8 cellular contexts compared by ENCODE assay signal in genomic region chr15:56732135-56732880, GRCh38. TPM values are rescaled to one million over a fixed set of nuclear protein-coding genes. Genes with fewer than 3 reads are reported as not detected.
DNase-seq lines count a peak whose midpoint lies in the region; ATAC-seq and TF ChIP-seq lines count a peak whose summit lies in the region.

No MANE protein-coding gene starts in this region.

- peaks cover 3 to 13% of the 10 kb centered on the region in 2 donors for H3K36me3 Mint-ChIP-seq in CD4-positive, alpha-beta memory T cell

- H2BK5ac ChIP-seq in mesendoderm (ENCODE audit: low read length) = no peak overlapping the region

- H3K56ac ChIP-seq in mesendoderm (ENCODE audit: low read length) = peak overlapping the region; percentile 92

- no peaks in the 10 kb centered on the region for H3K27me3 ChIP-seq in CD4-positive, alpha-beta memory T cell (ENCODE audit: insufficient read depth, low read length)
- H3K27me3 ChIP-seq in duodenal mucosa (ENCODE audit: control insufficient read depth in 1 of 2, insufficient read depth in 2 of 2, low read length in 2 of 2) = no peaks in the 10 kb centered on the region
- no peaks in the 10 kb centered on the region for H3K27me3 ChIP-seq in mesendoderm (ENCODE audit: insufficient read depth, low read length, poor library complexity)
- no peaks in the 10 kb centered on the region for H3K27me3 ChIP-seq in upper lobe of left lung

- intact Hi-C loops in CD4-positive, alpha-beta memory T cell (cut with micrococcal nuclease) = loop anchor here (2.0 to 10.0 kb wide), 4 partner anchors 154 to 1328 kb away; partner anchors contain the start of genes CCPG1, PIERCE2, POLR2M and RFX7

- H3K4me1 ChIP-seq in CD4-positive, alpha-beta memory T cell (ENCODE audit: insufficient read depth, low read length) = peaks cover 40% of the 10 kb centered on the region
- H3K4me1 ChIP-seq in duodenal mucosa (ENCODE audit: control insufficient read depth in 1 of 2, insufficient read depth in 2 of 2, low read length in 2 of 2) (peaks cover 18 to 32% of the 10 kb centered on the region in 2 donors), mesendoderm (ENCODE audit: control insufficient read depth, low read depth, low read length) (peaks cover 7% of the 10 kb centered on the region), upper lobe of left lung (peaks cover 33 to 41% (median 35%) of the 10 kb centered on the region in 4 donors)

- H3K79me2 ChIP-seq in mesendoderm (ENCODE audit: control insufficient read depth, insufficient read depth, low read length) = no peaks in the 10 kb centered on the region

- H3K9me3 Mint-ChIP-seq in CD4-positive, alpha-beta memory T cell = no peaks in the 10 kb centered on the region

- no peak overlapping the region for H2AK5ac ChIP-seq in mesendoderm (ENCODE audit: low read length)

- no peak overlapping the region for H2BK15ac ChIP-seq in mesendoderm (replicated peaks; ENCODE audit: low read depth)

- H3K4me3 Mint-ChIP-seq in CD4-positive, alpha-beta memory T cell = peak overlapping the region; percentile 92 to 98 (median 96)

- H3K27ac ChIP-seq in CD4-positive, alpha-beta memory T cell (ENCODE audit: low read depth, low read length) = peak overlapping the region; percentile 73
- H3K27ac ChIP-seq in RWPE1 (peak overlapping the region; percentile 94), duodenal mucosa (ENCODE audit: low read depth, low read length) (peak overlapping the region; percentile 85), mesendoderm (ENCODE audit: low read depth, low read length) (peak overlapping the region; percentile 46), upper lobe of left lung (peak overlapping the region; percentile 87 to 99 (median 98))

- peak in 1 of 2 donors; percentile 47 for ATAC-seq in upper lobe of left lung (ENCODE audit: low FRiP score in 2 of 2)
- no peak for ATAC-seq in activated CD4-positive, CD25-positive, alpha-beta regulatory T cell treated with anti-CD3 and anti-CD28 coated beads, Interleukin-2, amount 50 U/mL, for 24 hours

- no peak for TF ChIP-seq POLR2A in upper lobe of left lung (IDR thresholded peaks at IDR 0.05)

- H3K27me3 Mint-ChIP-seq in CD4-positive, alpha-beta memory T cell = no peaks in the 10 kb centered on the region

- peak overlapping the region; percentile 82 to 92 for H3K9ac ChIP-seq in duodenal mucosa (ENCODE audit: low read depth in 1 of 2, low read length in 2 of 2)
- peak overlapping the region; percentile 84 for H3K9ac ChIP-seq in mesendoderm (ENCODE audit: low read length)

- peaks cover 28 to 45% (median 41%) of the 10 kb centered on the region in 4 donors for H3K4me1 Mint-ChIP-seq in CD4-positive, alpha-beta memory T cell

- H3K9me3 ChIP-seq in CD4-positive, alpha-beta memory T cell (ENCODE audit: control insufficient read depth in 1 of 2, low read length in 2 of 2) = no peaks in the 10 kb centered on the region
- H3K9me3 ChIP-seq in duodenal mucosa (ENCODE audit: control insufficient read depth in 1 of 2, low read length in 2 of 2) (no peaks in the 10 kb centered on the region), upper lobe of left lung (peaks cover 0 to 4% (median 0%) of the 10 kb centered on the region in 4 donors)

- peak overlapping the region; percentile 22 for H3K4ac ChIP-seq in mesendoderm (ENCODE audit: low read depth, low read length)

- POLR2A ChIA-PET in CD4-positive, alpha-beta memory T cell (lab: Charles Lee; ENCODE audit: partially characterized antibody) = interaction anchor here (0.6 to 2.6 kb wide), 5 partner anchors 9 to 188 kb away, joined by 3 to 13 read pairs (median 7); partner anchors contain the start of gene TCF12
- POLR2A ChIA-PET in RWPE1 (lab: Yijun Ruan, JAX; ENCODE audit: low non-redundant PET) = interaction anchor here (0.7 kb wide), 2 partner anchors 33 to 475 kb away, joined by 3 to 4 read pairs; no protein-coding TSS in a partner anchor

- no peak overlapping the region for H2BK120ac ChIP-seq in mesendoderm (ENCODE audit: low read depth, low read length)

- H3K4me2 ChIP-seq in mesendoderm (ENCODE audit: low read length) = peak overlapping the region; percentile 56

- peak overlapping the region; percentile 93 to 98 (median 96) for H3K27ac Mint-ChIP-seq in CD4-positive, alpha-beta memory T cell

- H4K5ac ChIP-seq in mesendoderm (ENCODE audit: low read length) = peak overlapping the region; percentile 77

- H4K8ac ChIP-seq in mesendoderm (ENCODE audit: low read depth, low read length) = no peak overlapping the region

- no peaks in the 10 kb centered on the region for H3K79me1 ChIP-seq in mesendoderm (ENCODE audit: low read length)

- H3K36me3 ChIP-seq in CD4-positive, alpha-beta memory T cell (ENCODE audit: insufficient read depth, low read length) = no peaks in the 10 kb centered on the region
- no peaks in the 10 kb centered on the region for H3K36me3 ChIP-seq in duodenal mucosa (ENCODE audit: control insufficient read depth in 1 of 2, insufficient read depth in 2 of 2, low read length in 2 of 2)
- no peaks in the 10 kb centered on the region for H3K36me3 ChIP-seq in mesendoderm (ENCODE audit: control insufficient read depth, insufficient read depth, low read length)
- no peaks in the 10 kb centered on the region for H3K36me3 ChIP-seq in upper lobe of left lung

- WGBS in mesendoderm (ENCODE audit: extremely low coverage, insufficient coverage, low lambda C conversion rate) = no CpG with 5 or more reads among the region's 12 CpGs
- 5 to 9% methylated on average over 12 of the region's 12 CpGs for WGBS in upper lobe of left lung, 2 donors

- no peak for TF ChIP-seq EP300 in upper lobe of left lung (IDR thresholded peaks at IDR 0.05)

- DNase-seq in CD4-positive, alpha-beta memory T cell = peak in 1 of 5 donors; percentile 11
- DNase-seq in H4 (ENCODE audit: low spot score) (peak; percentile 17), RWPE1 (ENCODE audit: low spot score) (peak; percentile 8), mesendoderm (peak; percentile 80), upper lobe of left lung (no peak), mucosa of gallbladder (ENCODE audit: low spot score) (no peak)

- peak overlapping the region; percentile 54 to 69 for H3K4me3 ChIP-seq in CD4-positive, alpha-beta memory T cell (ENCODE audit: low read length in 2 of 2)
- H3K4me3 ChIP-seq in duodenal mucosa (ENCODE audit: low read depth in 1 of 2, low read length in 2 of 2) (peak overlapping the region; percentile 74 to 95), mesendoderm (ENCODE audit: low read length) (peak overlapping the region; percentile 53), upper lobe of left lung (peak overlapping the region; percentile 57 to 77 (median 70))

- no peak overlapping the region for H3K23ac ChIP-seq in mesendoderm (ENCODE audit: low read length)

- CTCF ChIA-PET in CD4-positive, alpha-beta memory T cell (lab: Charles Lee; ENCODE audit: partially characterized antibody) = no interaction called here
- CTCF ChIA-PET in RWPE1 (lab: Yijun Ruan, JAX) = interaction anchor here (0.5 to 1.0 kb wide), 3 partner anchors 232 to 609 kb away, joined by 3 read pairs; no protein-coding TSS in a partner anchor

- TF ChIP-seq CTCF in RWPE1 (conservative IDR thresholded peaks at IDR 0.05; ENCODE audit: low read depth) = no peak
- no peak for TF ChIP-seq CTCF in upper lobe of left lung (IDR thresholded peaks at IDR 0.05)

- peak overlapping the region; percentile 62 for H3K18ac ChIP-seq in mesendoderm (ENCODE audit: low read length)

RNA-seq across cellular contexts. Expression of gene ZNF280D, which starts 1.0 kb away (rescaled TPM):
- 10 to 100 TPM; 44.5 to 50.1 TPM for total RNA-seq in CD4-positive, alpha-beta memory T cell
- polyA plus RNA-seq in CD4-positive, alpha-beta memory T cell = 1 to 10 TPM; 4.1 to 7.9 TPM
- 11.5 and 13.5 TPM in 2 replicates for total RNA-seq in H4 (2014; rRNA removed; shearing (Covaris generic))
- polyA plus RNA-seq in mesendoderm (2013, experiment 1 of 2) = 15.2 TPM
- 14.3 TPM for polyA plus RNA-seq in mesendoderm (2013, experiment 2 of 2)
- total RNA-seq in upper lobe of left lung (10 to 100 TPM; 21.2 to 67.4 (median 32.3) TPM), mucosa of gallbladder (44.3 TPM)

Comparison
In these comparisons a context has a peak if more than half of its experiments do, and no peak if none do; other contexts are left out.
1. DNase-seq: peak in H4 (single experiment), RWPE1 (single experiment) and mesendoderm (single experiment); none in upper lobe of left lung (0 of 2) and mucosa of gallbladder (single experiment).
2. H3K27ac ChIP-seq: peak in every context shown above with its lines; median percentile 98 in upper lobe of left lung; 94 in RWPE1; 85 in duodenal mucosa; 73 in CD4-positive, alpha-beta memory T cell; 46 in mesendoderm.
3. Peak in every context shown above with its lines, with median percentiles within 50 percentile points of each other: H3K4me3 ChIP-seq.